In the genomic region with DNA sequence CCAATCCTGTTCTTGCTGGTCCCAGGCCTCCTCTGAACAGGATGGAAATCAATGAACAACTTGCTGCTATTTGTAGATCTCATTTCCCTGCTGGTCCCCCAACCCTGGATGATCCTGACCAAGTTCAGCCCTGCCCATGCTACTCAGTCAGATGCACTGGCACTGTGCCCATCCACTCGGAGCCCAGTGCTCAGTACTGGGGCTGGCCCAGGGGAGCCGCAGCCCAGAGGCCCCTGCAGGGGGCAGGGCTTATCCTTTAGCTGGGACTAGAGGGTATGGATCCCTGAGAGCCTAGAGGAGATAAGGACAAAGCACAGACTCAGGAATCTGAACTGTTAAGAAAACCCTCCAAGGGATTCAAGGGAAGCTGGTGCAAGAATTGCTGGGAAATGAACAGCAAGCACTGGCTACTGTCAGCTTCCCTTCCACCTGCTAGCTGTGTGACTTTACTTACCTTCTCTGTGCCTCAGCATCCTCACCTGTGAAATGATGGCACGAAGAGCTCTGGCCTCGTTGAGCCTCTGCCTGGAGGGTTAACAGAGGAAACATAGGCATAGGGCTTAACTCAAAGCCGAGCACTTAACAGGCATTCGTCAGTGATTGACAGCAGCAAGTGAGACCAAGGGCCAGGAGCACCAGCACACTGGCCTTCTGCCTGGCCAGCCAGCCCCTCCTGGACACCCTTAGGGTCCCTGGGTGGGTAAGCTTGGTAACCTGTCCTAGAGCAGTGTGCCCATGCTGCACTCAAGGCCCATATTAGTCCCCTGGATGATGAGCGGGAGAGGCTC, we compare ENCODE assay signal across 1 cellular context.
TF ChIP-seq lines count a peak whose summit lies in the region.

No MANE protein-coding gene starts in this region.

TF ChIP-seq in GM23338, 12 proteins besides CTCF, POLR2A, EP300 and RAD21 (continued from another document):
- TF ChIP-seq, protein P1, sequence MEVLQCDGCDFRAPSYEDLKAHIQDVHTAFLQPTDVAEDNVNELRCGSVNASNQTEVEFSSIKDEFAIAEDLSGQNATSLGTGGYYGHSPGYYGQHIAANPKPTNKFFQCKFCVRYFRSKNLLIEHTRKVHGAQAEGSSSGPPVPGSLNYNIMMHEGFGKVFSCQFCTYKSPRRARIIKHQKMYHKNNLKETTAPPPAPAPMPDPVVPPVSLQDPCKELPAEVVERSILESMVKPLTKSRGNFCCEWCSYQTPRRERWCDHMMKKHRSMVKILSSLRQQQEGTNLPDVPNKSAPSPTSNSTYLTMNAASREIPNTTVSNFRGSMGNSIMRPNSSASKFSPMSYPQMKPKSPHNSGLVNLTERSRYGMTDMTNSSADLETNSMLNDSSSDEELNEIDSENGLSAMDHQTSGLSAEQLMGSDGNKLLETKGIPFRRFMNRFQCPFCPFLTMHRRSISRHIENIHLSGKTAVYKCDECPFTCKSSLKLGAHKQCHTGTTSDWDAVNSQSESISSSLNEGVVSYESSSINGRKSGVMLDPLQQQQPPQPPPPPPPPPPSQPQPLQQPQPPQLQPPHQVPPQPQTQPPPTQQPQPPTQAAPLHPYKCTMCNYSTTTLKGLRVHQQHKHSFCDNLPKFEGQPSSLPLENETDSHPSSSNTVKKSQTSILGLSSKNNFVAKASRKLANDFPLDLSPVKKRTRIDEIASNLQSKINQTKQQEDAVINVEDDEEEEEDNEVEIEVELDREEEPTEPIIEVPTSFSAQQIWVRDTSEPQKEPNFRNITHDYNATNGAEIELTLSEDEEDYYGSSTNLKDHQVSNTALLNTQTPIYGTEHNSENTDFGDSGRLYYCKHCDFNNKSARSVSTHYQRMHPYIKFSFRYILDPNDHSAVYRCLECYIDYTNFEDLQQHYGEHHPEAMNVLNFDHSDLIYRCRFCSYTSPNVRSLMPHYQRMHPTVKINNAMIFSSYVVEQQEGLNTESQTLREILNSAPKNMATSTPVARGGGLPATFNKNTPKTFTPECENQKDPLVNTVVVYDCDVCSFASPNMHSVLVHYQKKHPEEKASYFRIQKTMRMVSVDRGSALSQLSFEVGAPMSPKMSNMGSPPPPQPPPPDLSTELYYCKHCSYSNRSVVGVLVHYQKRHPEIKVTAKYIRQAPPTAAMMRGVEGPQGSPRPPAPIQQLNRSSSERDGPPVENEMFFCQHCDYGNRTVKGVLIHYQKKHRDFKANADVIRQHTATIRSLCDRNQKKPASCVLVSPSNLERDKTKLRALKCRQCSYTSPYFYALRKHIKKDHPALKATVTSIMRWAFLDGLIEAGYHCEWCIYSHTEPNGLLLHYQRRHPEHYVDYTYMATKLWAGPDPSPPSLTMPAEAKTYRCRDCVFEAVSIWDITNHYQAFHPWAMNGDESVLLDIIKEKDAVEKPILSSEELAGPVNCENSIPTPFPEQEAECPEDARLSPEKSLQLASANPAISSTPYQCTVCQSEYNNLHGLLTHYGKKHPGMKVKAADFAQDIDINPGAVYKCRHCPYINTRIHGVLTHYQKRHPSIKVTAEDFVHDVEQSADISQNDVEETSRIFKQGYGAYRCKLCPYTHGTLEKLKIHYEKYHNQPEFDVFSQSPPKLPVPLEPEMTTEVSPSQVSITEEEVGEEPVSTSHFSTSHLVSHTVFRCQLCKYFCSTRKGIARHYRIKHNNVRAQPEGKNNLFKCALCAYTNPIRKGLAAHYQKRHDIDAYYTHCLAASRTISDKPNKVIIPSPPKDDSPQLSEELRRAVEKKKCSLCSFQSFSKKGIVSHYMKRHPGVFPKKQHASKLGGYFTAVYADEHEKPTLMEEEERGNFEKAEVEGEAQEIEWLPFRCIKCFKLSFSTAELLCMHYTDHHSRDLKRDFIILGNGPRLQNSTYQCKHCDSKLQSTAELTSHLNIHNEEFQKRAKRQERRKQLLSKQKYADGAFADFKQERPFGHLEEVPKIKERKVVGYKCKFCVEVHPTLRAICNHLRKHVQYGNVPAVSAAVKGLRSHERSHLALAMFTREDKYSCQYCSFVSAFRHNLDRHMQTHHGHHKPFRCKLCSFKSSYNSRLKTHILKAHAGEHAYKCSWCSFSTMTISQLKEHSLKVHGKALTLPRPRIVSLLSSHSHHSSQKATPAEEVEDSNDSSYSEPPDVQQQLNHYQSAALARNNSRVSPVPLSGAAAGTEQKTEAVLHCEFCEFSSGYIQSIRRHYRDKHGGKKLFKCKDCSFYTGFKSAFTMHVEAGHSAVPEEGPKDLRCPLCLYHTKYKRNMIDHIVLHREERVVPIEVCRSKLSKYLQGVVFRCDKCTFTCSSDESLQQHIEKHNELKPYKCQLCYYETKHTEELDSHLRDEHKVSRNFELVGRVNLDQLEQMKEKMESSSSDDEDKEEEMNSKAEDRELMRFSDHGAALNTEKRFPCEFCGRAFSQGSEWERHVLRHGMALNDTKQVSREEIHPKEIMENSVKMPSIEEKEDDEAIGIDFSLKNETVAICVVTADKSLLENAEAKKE (CRISPR knock-in tag; IDR thresholded peaks at IDR 0.05) = no peak
- TF ChIP-seq REST (IDR thresholded peaks at IDR 0.05; ENCODE audit: unreplicated experiment) = no peak
- no peak for TF ChIP-seq CREB1 (CRISPR knock-in tag; IDR thresholded peaks at IDR 0.05; ENCODE audit: low read depth)
- no peak for TF ChIP-seq ZNF331 (CRISPR knock-in tag; IDR thresholded peaks at IDR 0.05; ENCODE audit: low read depth)
